ENCODE assay signal across 8 cellular contexts in the genomic region with DNA sequence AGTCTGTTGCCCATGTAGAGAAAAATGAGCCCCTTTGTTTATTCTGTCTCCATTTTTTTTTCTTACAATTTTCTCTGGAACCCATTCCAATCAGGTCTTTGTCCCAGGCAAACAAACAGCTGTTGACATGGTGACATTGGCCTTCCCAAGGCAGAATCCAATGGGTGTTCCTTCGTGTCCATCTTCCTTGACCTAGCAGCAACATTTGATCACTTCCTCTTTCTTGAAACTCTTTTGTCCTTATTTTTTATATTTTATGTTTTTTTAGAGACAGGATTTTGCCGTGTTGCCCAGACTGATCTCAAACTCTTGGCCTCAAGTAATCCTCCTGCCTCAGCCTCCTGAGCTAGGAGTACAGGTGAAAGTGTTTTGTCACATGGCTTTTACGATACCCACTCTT.
"Had no signal": no experiment of that assay in that cellular context is flagged by ENCODE, and none has a peak within 500 bp of the region (broad histone marks: within the 10 kb centered on the region; RNA-seq: fewer than 3 reads in every experiment).

No MANE protein-coding gene starts in this region.

- DNase-seq: H9, HCEC 1CT, IMR-90, KBM-7 had no signal

- H2AFZ ChIP-seq: GM23338 had no signal

- ATAC-seq: GM23338 had no signal

- FAIRE-seq: H1, H54, HTR-8/SVneo had no signal

- H3K4me3 ChIP-seq: GM23338 had no signal

- H3K4me2 ChIP-seq: GM23338 had no signal
